Comparison of ENCODE assay signal across 20 cellular contexts in genomic region chrX:120270567-120270966, GRCh38. TPM values are rescaled to one million over a fixed set of nuclear protein-coding genes. Genes with fewer than 3 reads are reported as not detected.
"Had no signal": no experiment of that assay in that cellular context is flagged by ENCODE, and none has a peak within 500 bp of the region (broad histone marks: within the 10 kb centered on the region; RNA-seq: fewer than 3 reads in every experiment).

No MANE protein-coding gene starts in this region.

- DNase-seq: IMR-90, Karpas-422, KG1, MM.1S, NCI-H1436, NCI-H187, NCI-H2029, NCI-H2081 treated with DMSO at 0.1 percent for 48 hours, NCI-H2171, NCI-H226, NCI-H446, NCI-H510A, NCI-H524 treated with DMSO at 0.1 percent for 48 hours, NCI-H69, NCI-H774, RPMI8226, SHP77 had no signal

- H3K9ac ChIP-seq: SK-N-SH had no signal

- H3K9me3 ChIP-seq: SK-N-SH had no signal

- H3K4me2 ChIP-seq: SK-N-SH had no signal

- FAIRE-seq: RCC 7860 had no signal

RNA-seq across cellular contexts. Expression of gene TMEM255A, which starts 40.7 kb away (rescaled TPM):
- total RNA-seq: HT-29, IMR-90 had no signal
